23 cellular contexts compared by ENCODE assay signal in genomic region chr14:51096870-51097269, GRCh38.
"Had no signal": no experiment of that assay in that cellular context is flagged by ENCODE, and none has a peak within 500 bp of the region (broad histone marks: within the 10 kb centered on the region; RNA-seq: fewer than 3 reads in every experiment).

No MANE protein-coding gene starts in this region.

- FAIRE-seq: kidney, pancreas, urothelium cell line had no signal

- DNase-seq: kidney; left colon; left lung; lower lobe of right lung; mammary epithelial cell; mesenchymal stem cell; naive thymus-derived CD8-positive, alpha-beta T cell; nucleus accumbens; pancreas; posterior cingulate gyrus; retina; right cardiac atrium; stimulated activated CD4-positive, alpha-beta T cell treated with anti-CD3 and anti-CD28 coated beads, Interleukin-12 subunit alpha, Interleukin-12 subunit beta, amount 100 ng/mL, for 4 hours; stimulated activated CD4-positive, alpha-beta T cell treated with anti-CD3 and anti-CD28 coated beads, Interleukin-15, amount 100 ng/mL, for 24 hours; stimulated activated CD4-positive, alpha-beta T cell treated with anti-CD3 and anti-CD28 coated beads, Interleukin-2, amount 100 ng/mL, for 24 hours; stimulated activated CD4-positive, alpha-beta T cell treated with anti-CD3 and anti-CD28 coated beads, Interleukin-4, amount 100 ng/mL, for 1 hour; stimulated activated naive B cell treated with anti-CD40 and anti-IgM and Interleukin-4, amounts not matched to agents 10 μg/mL and 1 μg/mL and 100 μg/mL, for 72 hours; stimulated activated naive CD8-positive, alpha-beta T cell treated with anti-CD3 and anti-CD28 coated beads, Interleukin-15, Interleukin-2, amounts not matched to agents 100 U/mL and 50 U/mL, for 24 hours; stomach; tibial artery; trophoblast cell; upper lobe of right lung had no signal
